8 cellular contexts compared by ENCODE assay signal in the genomic region with DNA sequence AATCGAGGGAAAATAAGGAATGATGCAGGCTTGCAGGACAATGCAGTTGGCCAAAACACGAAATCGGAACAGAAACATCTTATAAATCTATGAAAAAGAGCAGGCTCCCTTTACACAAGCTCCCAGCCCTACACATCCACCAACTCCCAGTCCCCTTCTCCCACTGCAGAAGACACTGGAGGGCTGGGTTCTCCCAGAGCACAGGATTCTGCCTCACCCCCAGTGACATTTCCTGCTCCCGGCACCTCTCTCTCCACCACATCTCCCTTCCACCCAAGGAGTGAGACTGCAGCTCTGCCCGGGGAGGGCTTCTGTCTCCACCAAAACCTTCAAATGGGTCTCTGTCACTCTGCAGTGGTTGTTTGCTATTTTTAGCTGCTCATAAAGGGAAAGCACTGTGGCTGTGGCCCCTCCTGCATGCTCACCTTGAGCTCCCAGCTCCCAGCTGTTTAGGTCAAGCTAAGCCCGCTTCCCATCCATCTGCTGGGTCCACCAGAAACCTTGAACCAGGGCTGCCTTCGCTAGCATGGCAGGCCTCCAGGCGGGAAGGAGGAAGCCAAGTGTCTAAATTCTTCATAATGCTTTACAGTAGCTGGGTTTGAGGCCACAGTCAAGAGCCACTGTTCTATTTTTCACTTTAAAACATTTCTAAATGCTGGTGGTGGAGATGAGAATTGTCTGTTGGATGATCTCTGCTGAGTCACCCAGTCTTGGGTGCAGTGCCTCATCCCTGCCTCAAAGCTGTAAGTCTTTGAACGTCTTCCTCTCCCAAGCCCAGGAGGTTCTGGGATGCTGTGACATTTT. TPM values are rescaled to one million over a fixed set of nuclear protein-coding genes. Genes with fewer than 3 reads are reported as not detected.
DNase-seq lines count a peak whose midpoint lies in the region; TF ChIP-seq lines count a peak whose summit lies in the region.

No MANE protein-coding gene starts in this region.

- H3K4ac ChIP-seq in mesenchymal stem cell (ENCODE audit: low read depth in 1 of 2, low read length in 2 of 2) = peak overlapping the region; percentile 8 to 71

- no peak overlapping the region for H3K27ac Mint-ChIP-seq in activated CD4-positive, alpha-beta memory T cell treated with anti-CD3 and anti-CD28 coated beads for 36 hours

- intact Hi-C loops in activated CD4-positive, alpha-beta memory T cell treated with anti-CD3 and anti-CD28 coated beads for 36 hours (cut with micrococcal nuclease) = no loop called here

- H3K36me3 Mint-ChIP-seq in activated CD4-positive, alpha-beta memory T cell treated with anti-CD3 and anti-CD28 coated beads for 36 hours = no peaks in the 10 kb centered on the region

- H3K4me2 ChIP-seq in mesenchymal stem cell (ENCODE audit: low read length, poor library complexity, severe bottlenecking) = no peak overlapping the region

- peak overlapping the region in 1 of 2 experiments; percentile 48 for H3K14ac ChIP-seq in mesenchymal stem cell (ENCODE audit: low read length in 2 of 2)

- WGBS in mesenchymal stem cell = 81% methylated on average over 7 of the region's 9 CpGs

- H3K4me1 ChIP-seq in mesenchymal stem cell (ENCODE audit: control insufficient read depth, insufficient read depth, low read depth, low read length) = peaks cover 47% of the 10 kb centered on the region

- peaks cover 7% of the 10 kb centered on the region for H3K4me1 Mint-ChIP-seq in activated CD4-positive, alpha-beta memory T cell treated with anti-CD3 and anti-CD28 coated beads for 36 hours (ENCODE audit: low read depth)

- peaks cover 8% of the 10 kb centered on the region for H3K79me1 ChIP-seq in mesenchymal stem cell (replicated peaks; ENCODE audit: low read length, poor library complexity, severe bottlenecking)

- H2BK120ac ChIP-seq in mesenchymal stem cell (ENCODE audit: low read depth, low read length) = peak overlapping the region; percentile 77

- no peak overlapping the region for H2AFZ ChIP-seq in mesenchymal stem cell (ENCODE audit: low read depth, low read length)

- H3K4me3 Mint-ChIP-seq in activated CD4-positive, alpha-beta memory T cell treated with anti-CD3 and anti-CD28 coated beads for 36 hours = no peak overlapping the region

- peak overlapping the region; percentile 63 for H3K9ac ChIP-seq in mesenchymal stem cell (ENCODE audit: low read length)

- POLR2A ChIA-PET in AG04449 (lab: Yijun Ruan, JAX) = interaction anchor here (0.6 to 1.3 kb wide), 6 partner anchors 18 to 342 kb away, joined by 3 to 5 read pairs (median 4); no protein-coding TSS in a partner anchor
- POLR2A ChIA-PET in activated CD4-positive, alpha-beta memory T cell treated with anti-CD3 and anti-CD28 coated beads for 36 hours (lab: Charles Lee) = interaction anchor here (0.7 kb wide), 1 partner anchor 37 kb away, joined by 3 read pairs; no protein-coding TSS in a partner anchor

- peak overlapping the region; percentile 23 to 60 for H2BK12ac ChIP-seq in mesenchymal stem cell (ENCODE audit: low read length in 2 of 2)

- peaks cover 20% of the 10 kb centered on the region for H3K27me3 Mint-ChIP-seq in activated CD4-positive, alpha-beta memory T cell treated with anti-CD3 and anti-CD28 coated beads for 36 hours

- H3K9me3 ChIP-seq in mesenchymal stem cell (ENCODE audit: control insufficient read depth, low read length) = no peaks in the 10 kb centered on the region

- peak overlapping the region; percentile 40 to 44 for H3K18ac ChIP-seq in mesenchymal stem cell (ENCODE audit: low read depth in 1 of 2, low read length in 2 of 2)

- no peak for TF ChIP-seq CTCF in AG04449 (IDR thresholded peaks at IDR 0.05; ENCODE audit: insufficient read depth, low read length, missing control alignments)
- TF ChIP-seq CTCF in HL-60 (IDR thresholded peaks at IDR 0.05; ENCODE audit: insufficient read depth, low read length) = no peak

- no peaks in the 10 kb centered on the region for H3K9me3 Mint-ChIP-seq in activated CD4-positive, alpha-beta memory T cell treated with anti-CD3 and anti-CD28 coated beads for 36 hours

- peak overlapping the region; percentile 44 for H2BK15ac ChIP-seq in mesenchymal stem cell (ENCODE audit: low read depth, poor library complexity, severe bottlenecking)

- peak overlapping the region in 1 of 2 experiments; percentile 6 for H3K23ac ChIP-seq in mesenchymal stem cell (ENCODE audit: low read length in 2 of 2)

- no peaks in the 10 kb centered on the region for H3K27me3 ChIP-seq in HL-60 (ENCODE audit: insufficient read depth, poor library complexity, severe bottlenecking)
- no peaks in the 10 kb centered on the region for H3K27me3 ChIP-seq in mesenchymal stem cell (ENCODE audit: control insufficient read depth in 1 of 2, insufficient read depth in 1 of 2, low read length in 2 of 2)

- H3K27ac ChIP-seq in HL-60 (replicated peaks) = peak overlapping the region; percentile 14; the same call in 1 of the 2 replicates
- H3K27ac ChIP-seq in mesenchymal stem cell (ENCODE audit: low read length, poor library complexity, severe bottlenecking) = peak overlapping the region; percentile 46

- H4K91ac ChIP-seq in mesenchymal stem cell (ENCODE audit: low read length) = peak overlapping the region; percentile 19

- peak overlapping the region; percentile 6 for H2BK5ac ChIP-seq in mesenchymal stem cell (ENCODE audit: low read depth, low read length, poor library complexity, severe bottlenecking)

- peak overlapping the region; percentile 67 for H4K8ac ChIP-seq in mesenchymal stem cell (ENCODE audit: low read length)

- H3K4me3 ChIP-seq in AG04449 (ENCODE audit: low read depth, low read length) (no peak overlapping the region; the same call in 1 of the 2 replicates), HL-60 (replicated peaks; ENCODE audit: insufficient read depth, low read length) (no peak overlapping the region), mesenchymal stem cell (ENCODE audit: insufficient read depth in 1 of 2, low read depth in 1 of 2, low read length in 2 of 2) (no peak overlapping the region)

- H3K36me3 ChIP-seq in mesenchymal stem cell (ENCODE audit: control insufficient read depth in 1 of 2, insufficient read depth in 2 of 2, low read depth in 1 of 2, low read length in 2 of 2) = no peaks in the 10 kb centered on the region

- peak; percentile 59 for DNase-seq in AG04449 (ENCODE audit: low read depth, low spot score)
- DNase-seq in HL-60 (ENCODE audit: low read depth in 1 of 2, low spot score in 1 of 2) = peak in 1 of 2 experiments; percentile 53
- DNase-seq in amniotic epithelial cell (ENCODE audit: low read depth) = peak; percentile 80
- DNase-seq in mesenchymal stem cell = peak; percentile 85
- DNase-seq in mucosa of gallbladder (ENCODE audit: low spot score) = no peak
- no peak for DNase-seq in activated CD4-positive, alpha-beta memory T cell treated with anti-CD3 and anti-CD28 coated beads for 36 hours
- no peak for DNase-seq in T-helper 2 cell
- DNase-seq in pons (ENCODE audit: low spot score) = no peak

- CTCF ChIA-PET in AG04449 (lab: Yijun Ruan, JAX) = interaction anchor here (0.9 to 1.6 kb wide), 9 partner anchors 9 to 160 kb away, joined by 3 to 9 read pairs (median 3); no protein-coding TSS in a partner anchor
- CTCF ChIA-PET in activated CD4-positive, alpha-beta memory T cell treated with anti-CD3 and anti-CD28 coated beads for 36 hours (lab: Charles Lee) = no interaction called here

- H2AK5ac ChIP-seq in mesenchymal stem cell (ENCODE audit: low read length, severe bottlenecking) = peak overlapping the region; percentile 29

RNA-seq across cellular contexts. Expression of a gene that starts 3.3 kb away (rescaled TPM):
- 11.4 TPM for polyA plus RNA-seq in mesenchymal stem cell (2013, experiment 1 of 2)
- polyA plus RNA-seq in mesenchymal stem cell (2013, experiment 2 of 2) = 11.3 TPM
- total RNA-seq in mucosa of gallbladder = 30.8 TPM
- 1 to 10 TPM; 3.8 to 7.5 TPM for total RNA-seq in activated CD4-positive, alpha-beta memory T cell treated with anti-CD3 and anti-CD28 coated beads for 36 hours

RNA-seq across cellular contexts. Expression of a gene that starts 53.0 kb away (rescaled TPM):
- 9.7 TPM for polyA plus RNA-seq in mesenchymal stem cell (2013, experiment 1 of 2)
- polyA plus RNA-seq in mesenchymal stem cell (2013, experiment 2 of 2) = 9.5 TPM
- total RNA-seq in mucosa of gallbladder = 22.8 TPM
- 10 to 100 TPM; 23.6 to 24.1 TPM for total RNA-seq in activated CD4-positive, alpha-beta memory T cell treated with anti-CD3 and anti-CD28 coated beads for 36 hours

Comparison
In these comparisons a context has a peak if more than half of its experiments do, and no peak if none do; other contexts are left out.
1. DNase-seq: peak in AG04449 (single experiment), amniotic epithelial cell (single experiment) and mesenchymal stem cell (single experiment); none in mucosa of gallbladder (single experiment), activated CD4-positive, alpha-beta memory T cell treated with anti-CD3 and anti-CD28 coated beads for 36 hours (single experiment), T-helper 2 cell (0 of 5) and pons (single experiment).